ENCODE assay signal across 2 cellular contexts in genomic region chr7:845091-845490, GRCh38.
TF ChIP-seq lines count a peak whose summit lies in the region.

No MANE protein-coding gene starts in this region.

TF ChIP-seq in HEK293T, 16 proteins besides CTCF, POLR2A, EP300 and RAD21 (continued from another document):
- TF ChIP-seq HDGF (IDR thresholded peaks at IDR 0.05; ENCODE audit: borderline replicate concordance): no peak
TF ChIP-seq in HEK293T: peak in this region for 0.

TF ChIP-seq in HepG2, 621 proteins besides CTCF, POLR2A, EP300 and RAD21 (continued from another document):
- TF ChIP-seq ZNF703 (CRISPR knock-in tag; IDR thresholded peaks at IDR 0.05; ENCODE audit: borderline replicate concordance): no peak
TF ChIP-seq in HepG2: peak in this region for 0.
